8 cellular contexts compared by ENCODE assay signal in genomic region chr10:112446855-112447691, GRCh38. TPM values are rescaled to one million over a fixed set of nuclear protein-coding genes. Genes with fewer than 3 reads are reported as not detected.
A peak's percentile ranks its signal among the peaks of the same experiment; 100 is the strongest.
DNase-seq lines count a peak whose midpoint lies in the region; ATAC-seq, FAIRE-seq and TF ChIP-seq lines count a peak whose summit lies in the region.

TSS of gene VTI1A (plus strand) at chr10:112447215. CDS start at chr10:112447374, 159 bp downstream.
TSS of gene ZDHHC6 (minus strand) at chr10:112446914. CDS start at chr10:112445436, 1,478 bp downstream.

- peaks cover 36% of the 10 kb centered on the region for H3K4me1 Mint-ChIP-seq in T-helper 1 cell treated with Interleukin-12 subunit alpha and Interleukin-12 subunit beta and Interleukin-4 antibody, amounts not matched to agents 30 μg/mL and 1 μg/mL, for 36 hours (ENCODE audit: low read depth)

- peak; percentile 94 for ATAC-seq in HG02678 (IDR thresholded peaks at IDR 0.05; ENCODE audit: unreplicated experiment)

- peak; percentile 60 for DNase-seq in GM12891 (ENCODE audit: insufficient read length, low spot score)
- DNase-seq in NCI-H1105 treated with DMSO at 0.1 percent for 48 hours (lab: John Stamatoyannopoulos, UW): peak; percentile 56
- DNase-seq in amygdala (lab: John Stamatoyannopoulos, UW): peak; percentile 27 to 94 (median 75)
- DNase-seq in right atrium auricular region (ENCODE audit: low spot score): peak; percentile 82
- peak; percentile 83 for DNase-seq in putamen (ENCODE audit: low spot score)
- no peak for DNase-seq in vagina (ENCODE audit: extremely low spot score in 2 of 2)

- H3K4me1 ChIP-seq in right atrium auricular region: peaks cover 0 to 28% of the 10 kb centered on the region in 2 donors
- H3K4me1 ChIP-seq in vagina: peaks cover 29% of the 10 kb centered on the region

- H3K27me3 ChIP-seq in right atrium auricular region (no peaks in the 10 kb centered on the region), vagina (no peaks in the 10 kb centered on the region)

- peak; percentile 72 for FAIRE-seq in GM12891 (lab: Jason Lieb, UNC)

- H3K36me3 ChIP-seq in right atrium auricular region: peaks cover 4% of the 10 kb centered on the region
- H3K36me3 ChIP-seq in vagina: peaks cover 0 to under 1% of the 10 kb centered on the region in 2 donors

- TF ChIP-seq POLR2A in GM12891 (IDR thresholded peaks at IDR 0.05; ENCODE audit: low read depth, low read length) (peak; percentile 91), vagina (IDR thresholded peaks at IDR 0.05) (no peak)

- intact Hi-C loops in vagina (cut with DNase I): no loop called here

- H3K4me3 Mint-ChIP-seq in T-helper 1 cell treated with Interleukin-12 subunit alpha and Interleukin-12 subunit beta and Interleukin-4 antibody, amounts not matched to agents 30 μg/mL and 1 μg/mL, for 36 hours: peak within 1 kb of the TSS; percentile 96

- H3K9me3 ChIP-seq in right atrium auricular region (no peaks in the 10 kb centered on the region), vagina (no peaks in the 10 kb centered on the region)

- H3K27ac ChIP-seq in right atrium auricular region: peak within 1 kb of the TSS; percentile 94
- peak within 1 kb of the TSS; percentile 89 for H3K27ac ChIP-seq in vagina

- no peaks in the 10 kb centered on the region for H3K27me3 Mint-ChIP-seq in T-helper 1 cell treated with Interleukin-12 subunit alpha and Interleukin-12 subunit beta and Interleukin-4 antibody, amounts not matched to agents 30 μg/mL and 1 μg/mL, for 36 hours (ENCODE audit: low read depth)

- TF ChIP-seq CTCF in right atrium auricular region (IDR thresholded peaks at IDR 0.05) (peak in 1 of 2 donors; percentile 30), vagina (IDR thresholded peaks at IDR 0.05) (peak in 1 of 3 experiments; percentile 20)

- H3K9me3 Mint-ChIP-seq in T-helper 1 cell treated with Interleukin-12 subunit alpha and Interleukin-12 subunit beta and Interleukin-4 antibody, amounts not matched to agents 30 μg/mL and 1 μg/mL, for 36 hours: no peaks in the 10 kb centered on the region

- peaks cover 24% of the 10 kb centered on the region for H3K36me3 Mint-ChIP-seq in T-helper 1 cell treated with Interleukin-12 subunit alpha and Interleukin-12 subunit beta and Interleukin-4 antibody, amounts not matched to agents 30 μg/mL and 1 μg/mL, for 36 hours (ENCODE audit: low read depth)

- H3K4me3 ChIP-seq in right atrium auricular region (peak within 1 kb of the TSS; percentile 77 to 98), vagina (peak within 1 kb of the TSS; percentile 82 to 94)

- H3K27ac Mint-ChIP-seq in T-helper 1 cell treated with Interleukin-12 subunit alpha and Interleukin-12 subunit beta and Interleukin-4 antibody, amounts not matched to agents 30 μg/mL and 1 μg/mL, for 36 hours: peak within 1 kb of the TSS; percentile 91

TF ChIP-seq in GM12891, 5 proteins besides CTCF, POLR2A, EP300 and RAD21:
- peak; percentile 88 for TF ChIP-seq POLR2AphosphoS5 (IDR thresholded peaks at IDR 0.05; ENCODE audit: low read depth, low read length)
- TF ChIP-seq SPI1 (IDR thresholded peaks at IDR 0.05; ENCODE audit: low read depth, low read length): no peak
- TF ChIP-seq POU2F2 (IDR thresholded peaks at IDR 0.05; ENCODE audit: low read depth, low read length): no peak
- TF ChIP-seq TAF1 (IDR thresholded peaks at IDR 0.05; ENCODE audit: low read depth, low read length): peak; percentile 77

RNA-seq across cellular contexts. Expression of gene VTI1A, which starts in this region (rescaled TPM):
- 15.9 TPM for polyA plus RNA-seq in GM12891 (2012; ENCODE audit: low read depth, missing spikeins)
- total RNA-seq in right atrium auricular region (10 to 100 TPM; 21.0 to 29.6 TPM), vagina (49.1 TPM)

RNA-seq across cellular contexts. Expression of gene ZDHHC6, which starts in this region (rescaled TPM):
- 22.0 TPM for polyA plus RNA-seq in GM12891 (2012; ENCODE audit: low read depth, missing spikeins)
- 10 to 100 TPM; 11.0 to 12.8 TPM for total RNA-seq in right atrium auricular region
- total RNA-seq in vagina: 18.7 TPM

Comparison
In these comparisons a context has a peak if more than half of its experiments do, and no peak if none do; other contexts are left out.
1. DNase-seq: peak in GM12891 (single experiment), NCI-H1105 treated with DMSO at 0.1 percent for 48 hours (single experiment), amygdala (56 of 56), right atrium auricular region (single experiment) and putamen (single experiment); none in vagina (0 of 2).